ENCODE assay signal across 1 cellular context in the genomic region with DNA sequence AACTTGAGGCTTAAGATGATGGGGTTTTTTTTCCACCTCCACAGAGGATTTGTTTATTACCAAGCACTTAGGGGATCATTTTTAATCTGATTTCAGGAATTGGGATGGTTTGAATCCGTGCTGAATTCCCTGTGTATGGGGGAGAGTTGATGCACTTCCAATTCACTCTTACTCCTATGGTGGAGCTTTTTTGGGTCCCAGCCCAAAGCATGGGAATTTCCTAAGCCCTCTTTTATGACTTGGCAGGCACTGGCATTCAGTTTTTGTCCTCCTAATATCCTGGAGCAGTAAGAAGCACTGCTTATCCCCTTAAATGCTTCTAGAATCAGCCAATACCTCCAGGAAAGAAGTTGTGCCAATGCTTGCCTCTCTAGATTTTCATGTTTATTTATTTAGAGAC.
TF ChIP-seq lines count a peak whose summit lies in the region.

No MANE protein-coding gene starts in this region.

TF ChIP-seq in IMR-90, 13 proteins besides CTCF, POLR2A, EP300 and RAD21 (continued from another document):
- TF ChIP-seq ELK1 (IDR thresholded peaks at IDR 0.05; ENCODE audit: borderline replicate concordance, low read depth, low read length) (no peak), RCOR1 (IDR thresholded peaks at IDR 0.05; ENCODE audit: insufficient replicate concordance, low read length) (no peak), RFX5 (IDR thresholded peaks at IDR 0.05; ENCODE audit: low read depth, low read length) (no peak), CHD1 (IDR thresholded peaks at IDR 0.05; ENCODE audit: low read depth, low read length) (no peak), NFE2L2 (IDR thresholded peaks at IDR 0.05; ENCODE audit: low read depth, low read length) (no peak), MXI1 (IDR thresholded peaks at IDR 0.05; ENCODE audit: borderline replicate concordance, low read depth, low read length) (no peak), SMC3 (IDR thresholded peaks at IDR 0.05; ENCODE audit: low read depth, low read length) (no peak), MAZ (IDR thresholded peaks at IDR 0.05; ENCODE audit: borderline replicate concordance, low read depth, low read length) (no peak)
